25 cellular contexts compared by ENCODE assay signal in genomic region chr10:132041340-132041739, GRCh38. TPM values are rescaled to one million over a fixed set of nuclear protein-coding genes. Genes with fewer than 3 reads are reported as not detected.
"Had no signal": no experiment of that assay in that cellular context is flagged by ENCODE, and none has a peak within 500 bp of the region (broad histone marks: within the 10 kb centered on the region; RNA-seq: fewer than 3 reads in every experiment).

No MANE protein-coding gene starts in this region.

- H3K27ac Mint-ChIP-seq: dendritic cell treated with granulocyte-macrophage colony-stimulating factor and Interleukin-4, amounts not matched to agents 40 ng/mL and 50 ng/mL, for 4 days; effector memory CD8-positive, alpha-beta T cell; endodermal cell; mesothelial cell of epicardium had no signal

- H3K36me3 Mint-ChIP-seq: mesothelial cell of epicardium had no signal

- DNase-seq: colonic mucosa; cortex of kidney; effector CD8-positive, alpha-beta T cell; effector memory CD8-positive, alpha-beta T cell; endodermal cell; erythroblast; esophagus squamous epithelium; foreskin fibroblast; foreskin melanocyte; gastrocnemius medialis; glutamatergic neuron; head of caudate nucleus; heart right ventricle; hippocampal formation; left cardiac atrium; left ventricle myocardium superior; lower lobe of right lung; mesenchymal stem cell; mucosa of descending colon had no signal

- ATAC-seq: effector memory CD8-positive, alpha-beta T cell; esophagus mucosa; gastrocnemius medialis; heart right ventricle; left cardiac atrium; left ventricle myocardium superior; lower lobe of right lung; mucosa of descending colon had no signal

- H3K27ac ChIP-seq: colonic mucosa, epithelial cell of prostate, esophagus squamous epithelium, gastrocnemius medialis, heart right ventricle, left lung, lower lobe of right lung had no signal

- H3K9me3 ChIP-seq: colonic mucosa, esophagus squamous epithelium, gastrocnemius medialis, heart right ventricle, left lung, lower lobe of right lung, mucosa of descending colon had no signal

- H3K4me3 ChIP-seq: colonic mucosa, esophagus squamous epithelium, gastrocnemius medialis, heart right ventricle, left lung, lower lobe of right lung, mucosa of descending colon had no signal

- H3K4me1 ChIP-seq: colonic mucosa, gastrocnemius medialis had no signal

- H3K4me3 Mint-ChIP-seq: dendritic cell treated with granulocyte-macrophage colony-stimulating factor and Interleukin-4, amounts not matched to agents 40 ng/mL and 50 ng/mL, for 4 days; effector memory CD8-positive, alpha-beta T cell; endodermal cell; mesothelial cell of epicardium had no signal

- H3K9me3 Mint-ChIP-seq: dendritic cell treated with granulocyte-macrophage colony-stimulating factor and Interleukin-4, amounts not matched to agents 40 ng/mL and 50 ng/mL, for 4 days; effector memory CD8-positive, alpha-beta T cell; endodermal cell; mesothelial cell of epicardium had no signal

- H3K36me3 ChIP-seq: colonic mucosa, esophagus squamous epithelium, gastrocnemius medialis, heart right ventricle, left lung, lower lobe of right lung had no signal

RNA-seq across cellular contexts. Expression of gene JAKMIP3, which starts 24.4 kb away (rescaled TPM):
- total RNA-seq: kidney epithelial cell had no signal
